25 cellular contexts compared by ENCODE assay signal in the genomic region with DNA sequence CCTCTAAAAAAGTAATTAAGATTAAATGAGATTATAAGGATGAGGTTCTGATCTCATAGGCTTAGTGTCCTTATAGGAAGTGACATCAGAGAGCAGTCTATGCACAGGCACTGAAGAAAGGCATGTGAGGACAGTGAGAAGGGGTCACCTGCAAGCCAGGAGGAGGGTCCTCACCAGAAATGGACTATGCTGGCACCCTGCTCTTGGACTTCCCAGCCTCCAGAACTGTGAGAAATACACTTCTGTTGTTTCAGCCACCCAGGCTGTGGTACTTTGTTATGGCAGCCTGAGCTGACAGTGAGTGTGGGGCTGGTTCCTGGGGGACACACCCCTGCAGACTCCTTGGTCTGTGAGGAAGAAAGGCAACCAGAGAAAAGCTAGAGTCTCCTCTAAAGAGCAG. TPM values are rescaled to one million over a fixed set of nuclear protein-coding genes. Genes with fewer than 3 reads are reported as not detected.
DNase-seq lines count a peak whose midpoint lies in the region; ATAC-seq, FAIRE-seq and TF ChIP-seq lines count a peak whose summit lies in the region.
"Had no signal": no experiment of that assay in that cellular context is flagged by ENCODE, and none has a peak within 500 bp of the region (broad histone marks: within the 10 kb centered on the region; RNA-seq: fewer than 3 reads in every experiment).

No MANE protein-coding gene starts in this region.

- CTCF ChIA-PET in IMR-90 (lab: Yijun Ruan, JAX) (no interaction called here), GM12878 (lab: Yijun Ruan, JAX) (no interaction called here)
- CTCF ChIA-PET in CD8-positive, alpha-beta memory T cell (lab: Charles Lee) = no interaction called here

- no peak overlapping the region for H4K8ac ChIP-seq in IMR-90 (ENCODE audit: low read depth in 2 of 2, low read length in 2 of 2)

- H2BK5ac ChIP-seq in IMR-90 (ENCODE audit: low read depth, low read length, poor library complexity, severe bottlenecking) = no peak overlapping the region

- H3K4me1 ChIP-seq in IMR-90 (ENCODE audit: control insufficient read depth, insufficient read depth, low read length) = peaks cover 4% of the 10 kb centered on the region; the same call in 1 of the 2 replicates
- H3K4me1 ChIP-seq in GM12878 (ENCODE audit: control insufficient read depth, insufficient read depth, low read length) = peaks cover 18% of the 10 kb centered on the region
- H3K4me1 ChIP-seq in right lobe of liver = peaks cover 0 to 29% (median 3%) of the 10 kb centered on the region in 4 donors
- no peaks in the 10 kb centered on the region for H3K4me1 ChIP-seq in tibial nerve
- no peaks in the 10 kb centered on the region for H3K4me1 ChIP-seq in CD8-positive, alpha-beta memory T cell (ENCODE audit: insufficient read depth, low read length)
- H3K4me1 ChIP-seq: SJSA1 had no signal

- H3K36me3 Mint-ChIP-seq in stimulated activated naive B cell treated with anti-CD40 and anti-IgM and Interleukin-4, amounts not matched to agents 10 μg/mL and 1 μg/mL and 100 μg/mL, for 72 hours = no peaks in the 10 kb centered on the region
- H3K36me3 Mint-ChIP-seq in CD8-positive, alpha-beta memory T cell = no peaks in the 10 kb centered on the region

- H2BK15ac ChIP-seq in IMR-90 (ENCODE audit: low read depth, low read length) = no peak overlapping the region

- H3K27ac ChIP-seq in IMR-90 (ENCODE audit: insufficient read depth, low read length) (no peak overlapping the region), GM12878 (ENCODE audit: control insufficient read depth, insufficient read depth) (no peak overlapping the region), right lobe of liver (peak overlapping the region; percentile 72 to 77 (median 76)), tibial nerve (no peak overlapping the region)
- H3K27ac ChIP-seq in CD8-positive, alpha-beta memory T cell (ENCODE audit: low read depth, low read length) = no peak overlapping the region
- H3K27ac ChIP-seq: BLaER1 treated with 17β-estradiol and CSF1 and Interleukin-3, amounts not matched to agents 10 nM and 100 nM; HL-60; SJSA1 had no signal

- H3K36me3 ChIP-seq in IMR-90 (ENCODE audit: control insufficient read depth, insufficient read depth, low read length) (no peaks in the 10 kb centered on the region), GM12878 (ENCODE audit: control insufficient read depth in 2 of 2, insufficient read depth in 2 of 2, low read length in 1 of 2) (no peaks in the 10 kb centered on the region), right lobe of liver (no peaks in the 10 kb centered on the region), tibial nerve (no peaks in the 10 kb centered on the region)
- no peaks in the 10 kb centered on the region for H3K36me3 ChIP-seq in CD8-positive, alpha-beta memory T cell (ENCODE audit: insufficient read depth, low read length)
- H3K36me3 ChIP-seq: BLaER1 treated with 17β-estradiol and CSF1 and Interleukin-3, amounts not matched to agents 10 nM and 100 nM; SJSA1 had no signal

- TF ChIP-seq RAD21 in IMR-90 (IDR thresholded peaks at IDR 0.05; ENCODE audit: low read length) = no peak
- no peak for TF ChIP-seq RAD21 in GM12878 (IDR thresholded peaks at IDR 0.05; ENCODE audit: insufficient read depth, low read depth, low read length)

- RAD21 ChIA-PET in GM12878 (lab: Charles Lee; ENCODE audit: unreplicated experiment) = interaction anchor here (1.2 kb wide), 1 partner anchor 164 kb away, joined by 3 read pairs; no protein-coding TSS in a partner anchor

- POLR2A ChIA-PET in IMR-90 (lab: Charles Lee; ENCODE audit: unreplicated experiment) (no interaction called here), GM12878 (lab: Charles Lee) (interaction anchor here (0.6 kb wide), 1 partner anchor 29 kb away, joined by 3 read pairs; no protein-coding TSS in a partner anchor)
- POLR2A ChIA-PET in CD8-positive, alpha-beta memory T cell (lab: Charles Lee) = no interaction called here

- H3K4me3 Mint-ChIP-seq in stimulated activated naive B cell treated with anti-CD40 and anti-IgM and Interleukin-4, amounts not matched to agents 10 μg/mL and 1 μg/mL and 100 μg/mL, for 72 hours = no peak overlapping the region
- no peak overlapping the region for H3K4me3 Mint-ChIP-seq in CD8-positive, alpha-beta memory T cell
- H3K4me3 Mint-ChIP-seq: CD4-positive, alpha-beta T cell had no signal

- TF ChIP-seq CTCF in IMR-90 (conservative IDR thresholded peaks at IDR 0.05; ENCODE audit: low read depth, low read length) = no peak
- no peak for TF ChIP-seq CTCF in GM12878 (IDR thresholded peaks at IDR 0.05 in 2 of 3, conservative IDR thresholded peaks at IDR 0.05 in 1 of 3; ENCODE audit: control insufficient read depth in 2 of 3, extremely low read depth in 1 of 3, insufficient read depth in 1 of 3, low read depth in 3 of 3, low read length in 3 of 3)
- no peak for TF ChIP-seq CTCF in right lobe of liver (IDR thresholded peaks at IDR 0.05)
- TF ChIP-seq CTCF in tibial nerve (IDR thresholded peaks at IDR 0.05) = no peak
- no peak for TF ChIP-seq CTCF in omental fat pad (IDR thresholded peaks at IDR 0.05)

- H4K5ac ChIP-seq in IMR-90 (ENCODE audit: low read depth, low read length) = no peak overlapping the region

- H3K4ac ChIP-seq in IMR-90 (ENCODE audit: low read depth, low read length) = peak overlapping the region; percentile 32; the same call in 1 of the 2 replicates

- no peaks in the 10 kb centered on the region for H4K20me1 ChIP-seq in IMR-90 (ENCODE audit: insufficient read depth, low read length)
- no peaks in the 10 kb centered on the region for H4K20me1 ChIP-seq in GM12878 (ENCODE audit: control insufficient read depth, insufficient read depth)
- H4K20me1 ChIP-seq: BLaER1 treated with 17β-estradiol and CSF1 and Interleukin-3, amounts not matched to agents 10 nM and 100 nM had no signal

- H3K4me1 Mint-ChIP-seq in stimulated activated naive B cell treated with anti-CD40 and anti-IgM and Interleukin-4, amounts not matched to agents 10 μg/mL and 1 μg/mL and 100 μg/mL, for 72 hours = peaks cover 3 to 17% of the 10 kb centered on the region in 2 donors
- H3K4me1 Mint-ChIP-seq in CD8-positive, alpha-beta memory T cell = no peaks in the 10 kb centered on the region

- peak overlapping the region; percentile 65 for H3K14ac ChIP-seq in IMR-90 (replicated peaks; ENCODE audit: low read depth, low read length)

- no peaks in the 10 kb centered on the region for H3K9me3 Mint-ChIP-seq in stimulated activated naive B cell treated with anti-CD40 and anti-IgM and Interleukin-4, amounts not matched to agents 10 μg/mL and 1 μg/mL and 100 μg/mL, for 72 hours
- H3K9me3 Mint-ChIP-seq in CD8-positive, alpha-beta memory T cell = no peaks in the 10 kb centered on the region
- H3K9me3 Mint-ChIP-seq: CD4-positive, alpha-beta T cell had no signal

- H3K18ac ChIP-seq in IMR-90 (ENCODE audit: low read depth, low read length) = 0 out of 2 replicates have a peak overlapping the region, but pooled peaks have one; percentile 43

- peaks cover 0 to 3% of the 10 kb centered on the region in 2 experiments; a peak in 1 of 4 replicates for H3K79me1 ChIP-seq in IMR-90 (ENCODE audit: low read depth in 1 of 2, low read length in 2 of 2)

- no peak overlapping the region for H3K23ac ChIP-seq in IMR-90 (ENCODE audit: low read depth, low read length)

- DNase-seq in IMR-90 (no peak), GM12878 (ENCODE audit: low read depth, low spot score) (no peak), right lobe of liver (no peak), tibial nerve (ENCODE audit: low spot score in 2 of 2) (no peak), omental fat pad (ENCODE audit: low spot score) (no peak)
- DNase-seq in stimulated activated naive B cell treated with anti-CD40 and anti-IgM and Interleukin-4, amounts not matched to agents 10 μg/mL and 1 μg/mL and 100 μg/mL, for 72 hours = no peak
- DNase-seq in CD8-positive, alpha-beta memory T cell = no peak
- DNase-seq: AML-193; CD4-positive, alpha-beta T cell; DND-41; HCEC 1CT; NCI-H1105 treated with DMSO at 0.1 percent for 48 hours; NCI-H146; NCI-H2029; NCI-H446; NCI-H524 treated with DMSO at 0.1 percent for 48 hours; NCI-H774; PC-3; Right ventricle myocardium superior had no signal

- no peak overlapping the region for H3K56ac ChIP-seq in IMR-90 (ENCODE audit: extremely low read depth, insufficient read depth, low read length)

- H3K9ac ChIP-seq in IMR-90 (ENCODE audit: low read depth, low read length) (no peak overlapping the region), GM12878 (ENCODE audit: control insufficient read depth, insufficient read depth, low read length) (no peak overlapping the region)
- H3K9ac ChIP-seq: BLaER1 treated with 17β-estradiol and CSF1 and Interleukin-3, amounts not matched to agents 10 nM and 100 nM had no signal

- TF ChIP-seq EP300 in GM12878 (IDR thresholded peaks at IDR 0.05; ENCODE audit: borderline replicate concordance in 1 of 2, control insufficient read depth in 1 of 2, low read depth in 2 of 2, low read length in 2 of 2) = no peak
- TF ChIP-seq EP300 in tibial nerve (IDR thresholded peaks at IDR 0.05) = no peak

- no peaks in the 10 kb centered on the region for H3K27me3 ChIP-seq in IMR-90 (ENCODE audit: control insufficient read depth, insufficient read depth, low read length)
- no peaks in the 10 kb centered on the region for H3K27me3 ChIP-seq in GM12878 (replicated peaks in 1 of 2; ENCODE audit: control insufficient read depth in 2 of 2, insufficient read depth in 2 of 2, low read length in 1 of 2)
- H3K27me3 ChIP-seq in right lobe of liver = no peaks in the 10 kb centered on the region
- no peaks in the 10 kb centered on the region for H3K27me3 ChIP-seq in tibial nerve
- H3K27me3 ChIP-seq in CD8-positive, alpha-beta memory T cell (ENCODE audit: insufficient read depth, low read length, poor library complexity, severe bottlenecking) = no peaks in the 10 kb centered on the region
- H3K27me3 ChIP-seq: BLaER1 treated with 17β-estradiol and CSF1 and Interleukin-3, amounts not matched to agents 10 nM and 100 nM; SJSA1 had no signal

- ATAC-seq in IMR-90 (ENCODE audit: low read depth) = no peak
- peak; percentile 26; the same call in 2 of the 3 replicates for ATAC-seq in GM12878
- ATAC-seq in right lobe of liver = no peak
- ATAC-seq in stimulated activated naive B cell treated with anti-CD40 and anti-IgM and Interleukin-4, amounts not matched to agents 10 μg/mL and 1 μg/mL and 100 μg/mL, for 72 hours (replicated peaks) = no peak
- ATAC-seq in omental fat pad (ENCODE audit: low FRiP score) = no peak
- ATAC-seq: A549, PC-3 had no signal

- dilution Hi-C loops in IMR-90 (cut with HindIII; ENCODE audit: low sequenced_read_pairs, unreplicated experiment) = no loop called here

- H3K4me3 ChIP-seq in IMR-90 (ENCODE audit: insufficient read depth, low read depth, low read length) = no peak overlapping the region
- H3K4me3 ChIP-seq in GM12878 = no peak overlapping the region
- no peak overlapping the region for H3K4me3 ChIP-seq in right lobe of liver
- no peak overlapping the region for H3K4me3 ChIP-seq in tibial nerve
- no peak overlapping the region for H3K4me3 ChIP-seq in CD8-positive, alpha-beta memory T cell (ENCODE audit: low read length)
- H3K4me3 ChIP-seq: A549; BLaER1 treated with 17β-estradiol and CSF1 and Interleukin-3, amounts not matched to agents 10 nM and 100 nM; SJSA1 had no signal

- H3K9me3 ChIP-seq in IMR-90 (ENCODE audit: control insufficient read depth, insufficient read depth, low read length) (0 out of 2 replicates have a peak, but pooled peaks cover 2% of the 10 kb centered on the region), GM12878 (replicated peaks; ENCODE audit: control insufficient read depth, insufficient read depth, low read length) (peaks cover 3% of the 10 kb centered on the region; the same call in 2 of the 3 replicates), right lobe of liver (no peaks in the 10 kb centered on the region), tibial nerve (no peaks in the 10 kb centered on the region)
- no peaks in the 10 kb centered on the region for H3K9me3 ChIP-seq in CD8-positive, alpha-beta memory T cell (ENCODE audit: low read length)
- H3K9me3 ChIP-seq: A549, SJSA1 had no signal

- H3K4me2 ChIP-seq in IMR-90 (ENCODE audit: low read depth, low read length) (no peak overlapping the region), GM12878 (ENCODE audit: control insufficient read depth, insufficient read depth) (0 out of 2 replicates have a peak overlapping the region, but pooled peaks have one; percentile 44)
- H3K4me2 ChIP-seq: A549; BLaER1 treated with 17β-estradiol and CSF1 and Interleukin-3, amounts not matched to agents 10 nM and 100 nM had no signal

- peak overlapping the region; percentile 27 for H2AK5ac ChIP-seq in IMR-90 (ENCODE audit: low read depth, low read length)

- peak overlapping the region; percentile 37 for H3K27ac Mint-ChIP-seq in stimulated activated naive B cell treated with anti-CD40 and anti-IgM and Interleukin-4, amounts not matched to agents 10 μg/mL and 1 μg/mL and 100 μg/mL, for 72 hours
- peak overlapping the region in 1 of 8 donors; percentile 35 for H3K27ac Mint-ChIP-seq in CD8-positive, alpha-beta memory T cell
- H3K27ac Mint-ChIP-seq: CD4-positive, alpha-beta T cell had no signal

- H2AK9ac ChIP-seq in IMR-90 (replicated peaks; ENCODE audit: low read depth, low read length, poor library complexity) = peak overlapping the region; percentile 34

- no peak for TF ChIP-seq POLR2A in IMR-90 (IDR thresholded peaks at IDR 0.05; ENCODE audit: low read depth, low read length)
- TF ChIP-seq POLR2A in GM12878 (IDR thresholded peaks at IDR 0.05; ENCODE audit: low read depth, low read length) = no peak
- no peak for TF ChIP-seq POLR2A in right lobe of liver (IDR thresholded peaks at IDR 0.05)
- TF ChIP-seq POLR2A in tibial nerve (IDR thresholded peaks at IDR 0.05) = no peak

- peak overlapping the region; percentile 59 for H2AFZ ChIP-seq in IMR-90 (replicated peaks; ENCODE audit: low read length, poor library complexity)
- no peak overlapping the region for H2AFZ ChIP-seq in GM12878 (ENCODE audit: control insufficient read depth, low read depth, low read length)

- no peak for FAIRE-seq in GM12878 (lab: Jason Lieb, UNC)
- FAIRE-seq: A549, GM19239, H1 had no signal

- in situ Hi-C loops in IMR-90 (cut with MboI; ENCODE audit: low sequenced_read_pairs) = no loop called here
- in situ Hi-C loops in GM12878 (cut with MboI) = no loop called here

- SMC1A ChIA-PET in GM12878 (lab: Charles Lee; ENCODE audit: uncharacterized antibody, unreplicated experiment) = interaction anchor here (0.7 to 1.3 kb wide), 8 partner anchors 19 to 171 kb away, joined by 3 to 5 read pairs (median 3); no protein-coding TSS in a partner anchor

- H3K27me3 Mint-ChIP-seq in stimulated activated naive B cell treated with anti-CD40 and anti-IgM and Interleukin-4, amounts not matched to agents 10 μg/mL and 1 μg/mL and 100 μg/mL, for 72 hours = no peaks in the 10 kb centered on the region
- H3K27me3 Mint-ChIP-seq in CD8-positive, alpha-beta memory T cell = peaks cover 0 to 2% of the 10 kb centered on the region in 2 donors
- H3K27me3 Mint-ChIP-seq: CD4-positive, alpha-beta T cell had no signal

- no peaks in the 10 kb centered on the region for H3K79me2 ChIP-seq in GM12878 (ENCODE audit: control insufficient read depth, insufficient read depth, low read length)

- BruUV-seq in IMR-90 (replicated peaks; lab: Mats Ljungman, UMichigan) (no TSS peak), GM12878 (replicated peaks; lab: Mats Ljungman, UMichigan) (no TSS peak)

- H2BK120ac ChIP-seq in IMR-90 (ENCODE audit: low read depth, low read length) = peak overlapping the region; percentile 60; the same call in 1 of the 2 replicates

- intact Hi-C loops in IMR-90 (cut with micrococcal nuclease) (no loop called here), GM12878 (cut with micrococcal nuclease; ENCODE audit: unreplicated experiment) (no loop called here), right lobe of liver (cut with DNase I) (no loop called here)

- no peak overlapping the region for H4K91ac ChIP-seq in IMR-90 (ENCODE audit: insufficient read depth, low read depth, low read length)

- peaks cover 5% of the 10 kb centered on the region; the same call in 1 of the 2 replicates for H3K9me1 ChIP-seq in IMR-90 (ENCODE audit: insufficient read depth, low read length)

- peak overlapping the region; percentile 54; the same call in 1 of the 2 replicates for H2BK20ac ChIP-seq in IMR-90 (ENCODE audit: low read depth, low read length)

RNA-seq across cellular contexts. Expression of gene IL6ST, which starts 34.7 kb away (rescaled TPM):
- total RNA-seq in IMR-90 (2012; rRNA removed) (506 and 533 TPM in 2 replicates), GM12878 (2014; rRNA removed) (10.6 and 10.7 TPM in 2 replicates), GM12878 (2014; rRNA removed; fragmentation: Illumina TruSeq; extraction: Trizol) (17.2 and 20.9 TPM in 2 replicates), GM12878 (2021) (14.2 and 14.4 TPM in 2 replicates), right lobe of liver (100 to 1,000 TPM; 150 to 341 (median 278) TPM), tibial nerve (100 to 1,000 TPM; 368 to 466 (median 413) TPM), omental fat pad (100 to 1,000 TPM; 555 to 806 (median 682) TPM)
- polyA plus RNA-seq in IMR-90 (2012; rRNA removed) (90.6 and 93.1 TPM in 2 replicates), GM12878 (2011; rRNA removed) (139 and 232 TPM in 2 replicates), GM12878 (2014; fragmentation: Illumina TruSeq; extraction: Trizol) (9.1 and 12.9 TPM in 2 replicates), GM12878 (2014; fragmentation: Nextera tagmentation; extraction: Ambion mirVana) (1 to 10 TPM; 1.5 to 1.8 TPM), GM12878 (2014; rRNA removed) (4.8 and 5.1 TPM in 2 replicates), GM12878 (2016; fragmentation: Nextera tagmentation; extraction: Ambion mirVana) (10 to 100 TPM; 13.0 to 13.8 TPM)
- polyA plus RNA-seq in IMR-90 (2012; cell fraction: cytosol; rRNA removed) = 8.4 and 8.7 TPM in 2 replicates
- 3.7 and 44.6 TPM in 2 replicates for polyA plus RNA-seq in IMR-90 (2012; cell fraction: nucleus; rRNA removed; ENCODE audit: low replicate concordance)
- 246 and 249 TPM in 2 replicates for total RNA-seq in GM12878 (2013; cell fraction: nucleolus; rRNA removed)
- 2.6 TPM for polyA plus RNA-seq in GM12878 (2011; ENCODE audit: low read depth)
- polyA plus RNA-seq in GM12878 (2011; cell fraction: cytosol; rRNA removed) = 64.4 and 71.0 TPM in 2 replicates
- 91.8 and 137 TPM in 2 replicates for polyA plus RNA-seq in GM12878 (2011; cell fraction: nucleus; rRNA removed)
- 5.5 and 6.8 TPM in 2 replicates for polyA plus RNA-seq in GM12878 (2012)
- 311 and 430 TPM in 2 replicates for polyA minus RNA-seq in GM12878 (2011; rRNA and poly(A)+ RNA removed)
- 125 and 166 TPM in 2 replicates for polyA minus RNA-seq in GM12878 (2011; cell fraction: cytosol; rRNA and poly(A)+ RNA removed)
- polyA minus RNA-seq in GM12878 (2011; cell fraction: nucleus; rRNA and poly(A)+ RNA removed) = 130 and 132 TPM in 2 replicates
- 10 to 100 TPM; 52.2 to 60.0 TPM for total RNA-seq in CD8-positive, alpha-beta memory T cell
- 18.1 TPM for polyA plus RNA-seq in CD8-positive, alpha-beta memory T cell

Comparison
In these comparisons a context has a peak if more than half of its experiments do, and no peak if none do; other contexts are left out.
1. H3K27ac ChIP-seq: peak in right lobe of liver (3 of 3); none in IMR-90 (single experiment), GM12878 (single experiment), tibial nerve (0 of 4) and CD8-positive, alpha-beta memory T cell (single experiment).